ENCODE assay signal across 2 cellular contexts in genomic region chr2:68171684-68172083, GRCh38.
TF ChIP-seq lines count a peak whose summit lies in the region.

No MANE protein-coding gene starts in this region.

TF ChIP-seq in HepG2, 621 proteins besides CTCF, POLR2A, EP300 and RAD21:
- TF ChIP-seq RBM22 (optimal IDR thresholded peaks at IDR 0.05; ENCODE audit: low read length) (peak; percentile 59), KDM4B (CRISPR knock-in tag; IDR thresholded peaks at IDR 0.05) (no peak), ARNTL (CRISPR knock-in tag; IDR thresholded peaks at IDR 0.05) (no peak)

TF ChIP-seq in K562, 482 proteins besides CTCF, POLR2A, EP300 and RAD21:
- TF ChIP-seq TAF7 (tag; IDR thresholded peaks at IDR 0.05) (no peak), DIDO1 (tag; IDR thresholded peaks at IDR 0.05; ENCODE audit: low read depth) (no peak), ZFPM2 (CRISPR knock-in tag; IDR thresholded peaks at IDR 0.05) (no peak)
